8 cellular contexts compared by ENCODE assay signal in genomic region chr17:73067699-73068098, GRCh38. TPM values are rescaled to one million over a fixed set of nuclear protein-coding genes. Genes with fewer than 3 reads are reported as not detected.
DNase-seq lines count a peak whose midpoint lies in the region; TF ChIP-seq lines count a peak whose summit lies in the region.
"Not testable (repeated sequence)": the region's sequence is repeated elsewhere in the genome, so short reads cannot be mapped to it uniquely, and the experiment has no call there.

No MANE protein-coding gene starts in this region.

- in situ Hi-C loops in astrocyte of the spinal cord (cut with HindIII; ENCODE audit: low sequenced_read_pairs): not testable (repeated sequence)

- H3K9me3 ChIP-seq in MG63; osteoblast (ENCODE audit: low read depth, low read length); tibial artery: not testable (repeated sequence)

- peaks cover 15% of the 10 kb centered on the region for H3K36me3 ChIP-seq in MG63
- not testable (repeated sequence) for H3K36me3 ChIP-seq in osteoblast (ENCODE audit: insufficient read depth, low read length); tibial artery

- not testable (repeated sequence) for H3K27me3 ChIP-seq in MG63; osteoblast (ENCODE audit: insufficient read depth, low read length); tibial artery

- TF ChIP-seq CTCF in AG09319 (IDR thresholded peaks at IDR 0.05; ENCODE audit: low read depth, low read length); astrocyte of the spinal cord (IDR thresholded peaks at IDR 0.05; ENCODE audit: low read depth, low read length); fibroblast of mammary gland (conservative IDR thresholded peaks at IDR 0.05; ENCODE audit: control insufficient read depth, insufficient read depth, low read depth, low read length); osteoblast (IDR thresholded peaks at IDR 0.05; ENCODE audit: extremely low read depth, low read depth, low read length); tibial artery (IDR thresholded peaks at IDR 0.05): not testable (repeated sequence)

- peaks cover 40% of the 10 kb centered on the region for H3K4me1 ChIP-seq in osteoblast (ENCODE audit: insufficient read depth, low read length)
- H3K4me1 ChIP-seq in tibial artery: peaks cover 0 to 85% (median 40%) of the 10 kb centered on the region in 4 donors

- H3K4me2 ChIP-seq in osteoblast (ENCODE audit: insufficient read depth, low read length): peak overlapping the region; percentile 78

- H2AFZ ChIP-seq in osteoblast (ENCODE audit: low read length): not testable (repeated sequence)

- H3K27ac ChIP-seq in osteoblast (ENCODE audit: low read depth, low read length): peak overlapping the region; percentile 93
- peak overlapping the region; percentile 62 to 63 for H3K27ac ChIP-seq in tibial artery

- not testable (repeated sequence) for H3K79me2 ChIP-seq in osteoblast (ENCODE audit: insufficient read depth, low read length)

- peak overlapping the region; percentile 6; the same call in 1 of the 2 replicates for H3K4me3 ChIP-seq in MG63
- not testable (repeated sequence) for H3K4me3 ChIP-seq in astrocyte of the spinal cord (ENCODE audit: low read depth, low read length); fibroblast of mammary gland (ENCODE audit: control insufficient read depth, low read depth, low read length); osteoblast (ENCODE audit: insufficient read depth, low read length); tibial artery

- DNase-seq in AG09319 (ENCODE audit: extremely low read depth, low read depth) (peak; percentile 81), GM03348 (ENCODE audit: low spot score) (peak; percentile 37), MG63 (peak; percentile 59), astrocyte of the spinal cord (ENCODE audit: low read depth, low spot score) (peak; percentile 94), fibroblast of mammary gland (ENCODE audit: low read depth) (peak; percentile 91), hepatic stellate cell (ENCODE audit: low spot score) (peak; percentile 23), osteoblast (ENCODE audit: insufficient read length, low spot score, missing footprints) (peak; percentile 86)
- DNase-seq in tibial artery: not testable (repeated sequence)

- not testable (repeated sequence) for H4K20me1 ChIP-seq in osteoblast (ENCODE audit: insufficient read depth, low read length)

- intact Hi-C loops in tibial artery (cut with DNase I; ENCODE audit: low total_unique reads): not testable (repeated sequence)

RNA-seq across cellular contexts. Expression of gene SLC39A11, which starts 24.8 kb away (rescaled TPM):
- 9.4 and 13.7 TPM in 2 replicates for total RNA-seq in MG63 (2014; rRNA removed; shearing (Covaris generic); ENCODE audit: low replicate concordance)
- 20.9 and 27.1 TPM in 2 replicates for total RNA-seq in osteoblast
